ENCODE assay signal across 12 cellular contexts in genomic region chr6:44217332-44218143, GRCh38. TPM values are rescaled to one million over a fixed set of nuclear protein-coding genes. Genes with fewer than 3 reads are reported as not detected.
A peak's percentile ranks its signal among the peaks of the same experiment; 100 is the strongest.
DNase-seq lines count a peak whose midpoint lies in the region; ATAC-seq and TF ChIP-seq lines count a peak whose summit lies in the region.
"Had no signal": no experiment of that assay in that cellular context is flagged by ENCODE, and none has a peak within 500 bp of the region (broad histone marks: within the 10 kb centered on the region; RNA-seq: fewer than 3 reads in every experiment).

No MANE protein-coding gene starts in this region.

- intact Hi-C loops in heart left ventricle (cut with DNase I) = loop anchor here in 2 of 10 donors (5.0 kb wide), 1 partner anchor 40 kb away; no protein-coding TSS in a partner anchor
- intact Hi-C loops in Caco-2 (cut with micrococcal nuclease; ENCODE audit: unreplicated experiment) = loop anchor here (1.0 kb wide), 1 partner anchor 13 kb away; no protein-coding TSS in a partner anchor

- BruUV-seq in Caco-2 (replicated peaks; lab: Mats Ljungman, UMichigan) = no TSS peak

- 45 to 54% (median 49%) methylated on average over 13 to 16 of the region's 16 CpGs for WGBS in heart left ventricle, 4 donors

- DNase-seq in D341Med (ENCODE audit: low spot score) (peak; percentile 33), RWPE1 (ENCODE audit: low spot score) (no peak), heart left ventricle (peak; percentile 66 to 88 (median 83)), pons (ENCODE audit: low spot score) (peak; percentile 19), NCI-H748 treated with DMSO at 0.1 percent for 48 hours (lab: John Stamatoyannopoulos, UW) (no peak), Caco-2 (no peak), putamen (ENCODE audit: low spot score) (no peak)
- DNase-seq in stimulated activated CD4-positive, alpha-beta T cell treated with anti-CD3 and anti-CD28 coated beads, Interleukin-12 subunit alpha, Interleukin-12 subunit beta, amount 100 ng/mL, for 4 hours = no peak
- DNase-seq: DND-41; naive thymus-derived CD4-positive, alpha-beta T cell; NCI-H1436 had no signal

- H3K9me3 ChIP-seq in heart left ventricle (no peaks in the 10 kb centered on the region), Caco-2 (no peaks in the 10 kb centered on the region)

- no peak for TF ChIP-seq POLR2A in heart left ventricle (IDR thresholded peaks at IDR 0.05)

- H3K27ac ChIP-seq in RWPE1 = peak overlapping the region; percentile 76
- peak overlapping the region in 11 of 12 donors; percentile 87 to 99 (median 93) for H3K27ac ChIP-seq in heart left ventricle

- no peak overlapping the region for H3K4me3 Mint-ChIP-seq in Caco-2 (ENCODE audit: unreplicated experiment)
- H3K4me3 Mint-ChIP-seq: stimulated activated naive CD8-positive, alpha-beta T cell treated with anti-CD3 and anti-CD28 coated beads, Interleukin-15, Interleukin-2, amounts not matched to agents 100 ng/mL and 50 ng/mL, for 24 hours had no signal

- H3K36me3 Mint-ChIP-seq in Caco-2 (ENCODE audit: insufficient read depth, unreplicated experiment) = peaks cover 7% of the 10 kb centered on the region
- H3K36me3 Mint-ChIP-seq: naive thymus-derived CD4-positive, alpha-beta T cell had no signal

- H3K9me3 Mint-ChIP-seq in Caco-2 (ENCODE audit: unreplicated experiment) = no peaks in the 10 kb centered on the region
- H3K9me3 Mint-ChIP-seq: naive thymus-derived CD4-positive, alpha-beta T cell; stimulated activated naive CD8-positive, alpha-beta T cell treated with anti-CD3 and anti-CD28 coated beads, Interleukin-15, Interleukin-2, amounts not matched to agents 100 ng/mL and 50 ng/mL, for 24 hours had no signal

- no peak for TF ChIP-seq CTCF in RWPE1 (conservative IDR thresholded peaks at IDR 0.05; ENCODE audit: low read depth)
- no peak for TF ChIP-seq CTCF in heart left ventricle (IDR thresholded peaks at IDR 0.05)
- no peak for TF ChIP-seq CTCF in Caco-2 (IDR thresholded peaks at IDR 0.05; ENCODE audit: insufficient read depth in 1 of 2, low read depth in 1 of 2, low read length in 1 of 2, severe bottlenecking in 1 of 2, unreplicated experiment in 1 of 2)

- H3K36me3 ChIP-seq in heart left ventricle (no peaks in the 10 kb centered on the region), Caco-2 (ENCODE audit: control insufficient read depth, insufficient read depth, low read length) (no peaks in the 10 kb centered on the region)

- CTCF ChIA-PET in RWPE1 (lab: Yijun Ruan, JAX) = interaction anchor here (0.9 kb wide), 1 partner anchor 28 kb away, joined by 3 read pairs; no protein-coding TSS in a partner anchor
- CTCF ChIA-PET in Caco-2 (lab: Charles Lee) = no interaction called here

- POLR2A ChIA-PET in RWPE1 (lab: Yijun Ruan, JAX; ENCODE audit: low non-redundant PET) (no interaction called here), Caco-2 (lab: Charles Lee) (interaction anchor here (2.5 kb wide), 1 partner anchor 30 kb away, joined by 14 read pairs; the partner anchor contains the start of gene HSP90AB1)

- H3K4me1 Mint-ChIP-seq in Caco-2 (ENCODE audit: low read depth, unreplicated experiment) = peaks cover 10% of the 10 kb centered on the region

- H3K4me1 ChIP-seq in heart left ventricle = peaks cover 3 to 67% (median 55%) of the 10 kb centered on the region in 12 donors
- peaks cover 17% of the 10 kb centered on the region for H3K4me1 ChIP-seq in Caco-2

- no peaks in the 10 kb centered on the region for H3K27me3 Mint-ChIP-seq in Caco-2 (ENCODE audit: insufficient read depth, unreplicated experiment)
- H3K27me3 Mint-ChIP-seq: stimulated activated naive CD8-positive, alpha-beta T cell treated with anti-CD3 and anti-CD28 coated beads, Interleukin-15, Interleukin-2, amounts not matched to agents 100 ng/mL and 50 ng/mL, for 24 hours had no signal

- H3K4me3 ChIP-seq in heart left ventricle = peak overlapping the region in 5 of 12 donors; percentile 3 to 40 (median 31)
- H3K4me3 ChIP-seq in Caco-2 (ENCODE audit: low read depth, low read length) = no peak overlapping the region

- H3K27ac Mint-ChIP-seq in Caco-2 (ENCODE audit: unreplicated experiment) = no peak overlapping the region

- ATAC-seq in heart left ventricle = peak in 3 of 4 donors; percentile 1 to 13 (median 7)
- ATAC-seq: naive thymus-derived CD4-positive, alpha-beta T cell had no signal

- no peaks in the 10 kb centered on the region for H3K27me3 ChIP-seq in heart left ventricle
- H3K27me3 ChIP-seq in Caco-2 (replicated peaks; ENCODE audit: control insufficient read depth, insufficient read depth, low read length) = no peaks in the 10 kb centered on the region

RNA-seq across cellular contexts. Expression of gene MYMX, which starts 0.8 kb away (rescaled TPM):
- total RNA-seq in heart left ventricle = under 1 TPM in 6 of 9 donors, not detected in 3; 0.31 to 0.96 (median 0.68) TPM
- under 1 TPM in 1 of 2 donors, not detected in 1; 0.42 TPM for polyA plus RNA-seq in heart left ventricle
- not detected in 2 replicates for total RNA-seq in Caco-2 (2022)
- total RNA-seq: naive thymus-derived CD4-positive, alpha-beta T cell had no signal
- polyA plus RNA-seq: naive thymus-derived CD4-positive, alpha-beta T cell had no signal

RNA-seq across cellular contexts. Expression of gene SLC29A1, which starts 5.9 kb away (rescaled TPM):
- total RNA-seq in heart left ventricle (100 to 1,000 TPM in 8 of 9 donors, 10 to 100 TPM in 1; 94.9 to 319 (median 136) TPM), Caco-2 (2022) (80.7 and 81.3 TPM in 2 replicates)
- polyA plus RNA-seq in heart left ventricle = 10 to 100 TPM; 48.0 to 77.5 TPM

RNA-seq across cellular contexts. Expression of gene HSP90AB1, which starts 29.4 kb away (rescaled TPM):
- 1,000 to 10,000 TPM in 2 of 9 donors, 100 to 1,000 TPM in 7; 725 to 1,040 (median 857) TPM for total RNA-seq in heart left ventricle
- polyA plus RNA-seq in heart left ventricle = 100 to 1,000 TPM; 375 to 959 TPM
- 967 and 1,046 TPM in 2 replicates for total RNA-seq in Caco-2 (2022)

RNA-seq across cellular contexts. Expression of gene SLC35B2, which starts 39.8 kb away (rescaled TPM):
- 10 to 100 TPM; 18.1 to 35.6 (median 26.4) TPM for total RNA-seq in heart left ventricle
- polyA plus RNA-seq in heart left ventricle = 10 to 100 TPM; 10.2 to 36.7 TPM
- total RNA-seq in Caco-2 (2022) = 44.6 and 44.8 TPM in 2 replicates

RNA-seq across cellular contexts. Expression of gene NFKBIE, which starts 47.8 kb away (rescaled TPM):
- total RNA-seq in heart left ventricle = 10 to 100 TPM in 1 of 9 donors, 1 to 10 TPM in 8; 2.5 to 13.1 (median 3.8) TPM
- 1 to 10 TPM; 4.0 to 5.8 TPM for polyA plus RNA-seq in heart left ventricle
- 8.4 and 10.1 TPM in 2 replicates for total RNA-seq in Caco-2 (2022)

Comparison
In these comparisons a context has a peak if more than half of its experiments do, and no peak if none do; other contexts are left out.
1. DNase-seq: peak in D341Med (single experiment), heart left ventricle (5 of 5) and pons (single experiment); none in RWPE1 (single experiment), NCI-H748 treated with DMSO at 0.1 percent for 48 hours (single experiment), Caco-2 (0 of 2), stimulated activated CD4-positive, alpha-beta T cell treated with anti-CD3 and anti-CD28 coated beads, Interleukin-12 subunit alpha, Interleukin-12 subunit beta, amount 100 ng/mL, for 4 hours (single experiment) and putamen (single experiment).